ENCODE assay signal across 8 cellular contexts in genomic region chr6:152983637-152984386, GRCh38. TPM values are rescaled to one million over a fixed set of nuclear protein-coding genes. Genes with fewer than 3 reads are reported as not detected.
DNase-seq lines count a peak whose midpoint lies in the region; ATAC-seq and TF ChIP-seq lines count a peak whose summit lies in the region.

No MANE protein-coding gene starts in this region.

- peaks cover 46% of the 10 kb centered on the region for H3K36me3 Mint-ChIP-seq in activated CD4-positive, alpha-beta memory T cell treated with anti-CD3 and anti-CD28 coated beads for 36 hours

- POLR2A ChIA-PET in activated CD4-positive, alpha-beta memory T cell treated with anti-CD3 and anti-CD28 coated beads for 36 hours (lab: Charles Lee): interaction anchor here (1.1 to 1.4 kb wide), 4 partner anchors 11 to 1594 kb away, joined by 3 to 9 read pairs (median 4); partner anchors contain the start of gene MTRF1L

- no peak for TF ChIP-seq POLR2A in lower leg skin (IDR thresholded peaks at IDR 0.05)

- CTCF ChIA-PET in activated CD4-positive, alpha-beta memory T cell treated with anti-CD3 and anti-CD28 coated beads for 36 hours (lab: Charles Lee): interaction anchor here (1.1 to 1.4 kb wide), 3 partner anchors 8 to 36 kb away, joined by 3 to 7 read pairs (median 3); no protein-coding TSS in a partner anchor

- H3K4me1 Mint-ChIP-seq in activated CD4-positive, alpha-beta memory T cell treated with anti-CD3 and anti-CD28 coated beads for 36 hours (ENCODE audit: low read depth): peaks cover 33% of the 10 kb centered on the region

- H3K9me3 Mint-ChIP-seq in activated CD4-positive, alpha-beta memory T cell treated with anti-CD3 and anti-CD28 coated beads for 36 hours: no peaks in the 10 kb centered on the region

- peak in 8 of 56 donors; percentile 9 to 31 (median 16) for TF ChIP-seq CTCF in dorsolateral prefrontal cortex (IDR thresholded peaks at IDR 0.05 in 54 of 56, conservative IDR thresholded peaks at IDR 0.05 in 2 of 56; ENCODE audit: low read depth in 1 of 56, partially characterized antibody in 56 of 56)
- no peak for TF ChIP-seq CTCF in lower leg skin (IDR thresholded peaks at IDR 0.05)

- peak overlapping the region; percentile 64 to 99 (median 86) for H3K4me3 ChIP-seq in dorsolateral prefrontal cortex
- peak overlapping the region; percentile 72 for H3K4me3 ChIP-seq in lower leg skin (ENCODE audit: low read depth, poor library complexity, severe bottlenecking)

- no peaks in the 10 kb centered on the region for H3K27me3 ChIP-seq in dorsolateral prefrontal cortex

- peak overlapping the region; percentile 33 to 99 (median 96) for H3K27ac ChIP-seq in dorsolateral prefrontal cortex

- ATAC-seq in GM18511 (IDR thresholded peaks at IDR 0.05; ENCODE audit: unreplicated experiment): peak; percentile 29
- peak; percentile 20 for ATAC-seq in HG03066 (IDR thresholded peaks at IDR 0.05; ENCODE audit: low read depth, unreplicated experiment)

- peak overlapping the region; percentile 100 for H3K27ac Mint-ChIP-seq in activated CD4-positive, alpha-beta memory T cell treated with anti-CD3 and anti-CD28 coated beads for 36 hours

- WGBS in lower leg skin, 2 donors: 0% methylated on average over 27 to 36 of the region's 36 CpGs

- peak overlapping the region; percentile 97 for H3K4me3 Mint-ChIP-seq in activated CD4-positive, alpha-beta memory T cell treated with anti-CD3 and anti-CD28 coated beads for 36 hours

- intact Hi-C loops in activated CD4-positive, alpha-beta memory T cell treated with anti-CD3 and anti-CD28 coated beads for 36 hours (cut with micrococcal nuclease): loop anchor here (2.0 to 5.0 kb wide), 10 partner anchors 41 to 1748 kb away; partner anchors contain the start of genes RMND1, SCAF8 and ZBTB2
- intact Hi-C loops in dorsolateral prefrontal cortex (cut with DNase I) (loop anchor here (2.0 kb wide), 1 partner anchor 19 kb away; the partner anchor contains the start of gene MTRF1L (in 2 of the 2)), lower leg skin (cut with DNase I; ENCODE audit: low total_unique reads) (no loop called here)

- DNase-seq in A172 (ENCODE audit: low spot score) (peak; percentile 83), NCI-H524 treated with DMSO at 0.1 percent for 48 hours (lab: John Stamatoyannopoulos, UW) (peak; percentile 92), dorsolateral prefrontal cortex (peak; percentile 76 to 96 (median 90)), lower leg skin (ENCODE audit: low spot score in 2 of 2) (peak; percentile 92 to 98)
- DNase-seq in activated CD4-positive, alpha-beta memory T cell treated with anti-CD3 and anti-CD28 coated beads for 36 hours: peak; percentile 90
- peak; percentile 90 to 96 for DNase-seq in stimulated activated CD4-positive, alpha-beta T cell treated with anti-CD3 and anti-CD28 coated beads, Interleukin-4, amount 100 ng/mL, for 4 hours

- no peaks in the 10 kb centered on the region for H3K27me3 Mint-ChIP-seq in activated CD4-positive, alpha-beta memory T cell treated with anti-CD3 and anti-CD28 coated beads for 36 hours

RNA-seq across cellular contexts. Expression of gene FBXO5, which starts 1.0 kb away (rescaled TPM):
- total RNA-seq in A172 (2014; rRNA removed; shearing (Covaris generic)): 48.1 and 63.8 TPM in 2 replicates
- total RNA-seq in activated CD4-positive, alpha-beta memory T cell treated with anti-CD3 and anti-CD28 coated beads for 36 hours: 10 to 100 TPM; 41.8 to 42.7 TPM
- 1 to 10 TPM; 1.0 to 4.6 (median 2.7) TPM for total RNA-seq in dorsolateral prefrontal cortex
- 1 to 10 TPM; 2.0 to 6.5 (median 3.7) TPM for total RNA-seq in lower leg skin

RNA-seq across cellular contexts. Expression of gene MTRF1L, which starts 18.7 kb away (rescaled TPM):
- total RNA-seq in A172 (2014; rRNA removed; shearing (Covaris generic)): 22.8 and 30.2 TPM in 2 replicates
- total RNA-seq in activated CD4-positive, alpha-beta memory T cell treated with anti-CD3 and anti-CD28 coated beads for 36 hours: 10 to 100 TPM; 16.9 to 20.1 TPM
- total RNA-seq in dorsolateral prefrontal cortex (10 to 100 TPM; 13.7 to 29.4 (median 20.7) TPM), lower leg skin (10 to 100 TPM; 15.9 to 19.7 (median 17.6) TPM)

Comparison
In these comparisons a context has a peak if more than half of its experiments do, and no peak if none do; other contexts are left out.
1. Peak in every context shown above with its lines: DNase-seq, ATAC-seq, H3K4me3 ChIP-seq and H3K27ac ChIP-seq.